In genomic region chr13:35881360-35881759, GRCh38 we compare ENCODE assay signal across 18 cellular contexts.
DNase-seq lines count a peak whose midpoint lies in the region; ATAC-seq and TF ChIP-seq lines count a peak whose summit lies in the region.
"Had no signal": no experiment of that assay in that cellular context is flagged by ENCODE, and none has a peak within 500 bp of the region (broad histone marks: within the 10 kb centered on the region; RNA-seq: fewer than 3 reads in every experiment).

No MANE protein-coding gene starts in this region.

- H3K27ac ChIP-seq in left ventricle myocardium inferior (replicated peaks) = peak overlapping the region; percentile 15
- no peak overlapping the region for H3K27ac ChIP-seq in lung (ENCODE audit: low read depth in 1 of 2, low read length in 1 of 2)
- H3K27ac ChIP-seq in aorta (ENCODE audit: low read depth in 1 of 2, low read length in 2 of 2) = no peak overlapping the region
- peak overlapping the region in 1 of 2 donors; percentile 25 for H3K27ac ChIP-seq in ascending aorta
- H3K27ac ChIP-seq: neutrophil, RWPE1 had no signal

- H3K27ac Mint-ChIP-seq in activated CD4-positive, alpha-beta memory T cell treated with anti-CD3 and anti-CD28 coated beads for 36 hours = no peak overlapping the region
- H3K27ac Mint-ChIP-seq: activated naive CD8-positive, alpha-beta T cell; dendritic cell treated with granulocyte-macrophage colony-stimulating factor and Interleukin-4, amounts not matched to agents 40 ng/mL and 50 ng/mL, for 4 days had no signal

- POLR2A ChIA-PET in activated CD4-positive, alpha-beta memory T cell treated with anti-CD3 and anti-CD28 coated beads for 36 hours (lab: Charles Lee) = no interaction called here

- no peaks in the 10 kb centered on the region for H3K36me3 ChIP-seq in left ventricle myocardium inferior
- no peaks in the 10 kb centered on the region for H3K36me3 ChIP-seq in lung (ENCODE audit: control insufficient read depth in 2 of 2, insufficient read depth in 2 of 2, low read length in 2 of 2)
- no peaks in the 10 kb centered on the region for H3K36me3 ChIP-seq in aorta (ENCODE audit: control insufficient read depth in 1 of 2, insufficient read depth in 2 of 2, low read length in 1 of 2)
- H3K36me3 ChIP-seq in ascending aorta = no peaks in the 10 kb centered on the region
- H3K36me3 ChIP-seq: neutrophil had no signal

- DNase-seq in left ventricle myocardium inferior = no peak
- no peak for DNase-seq in Right ventricle myocardium superior
- DNase-seq in cardiac fibroblast (ENCODE audit: low read depth in 2 of 2) = peak; percentile 25 to 38
- peak; percentile 23 for DNase-seq in lung (ENCODE audit: low spot score)
- no peak for DNase-seq in aorta
- no peak for DNase-seq in activated CD4-positive, alpha-beta memory T cell treated with anti-CD3 and anti-CD28 coated beads for 36 hours
- no peak for DNase-seq in ascending aorta (ENCODE audit: low spot score in 2 of 2)
- DNase-seq: activated CD4-positive, CD25-positive, alpha-beta regulatory T cell treated with anti-CD3 and anti-CD28 coated beads, Interleukin-2, amount 50 U/mL, for 72 hours; activated CD8-positive, alpha-beta memory T cell treated with anti-CD3 and anti-CD28 coated beads, Interleukin-2, amount 50 U/mL, for 48 hours; Calu3; MM.1S; NCI-H524 treated with DMSO at 0.1 percent for 48 hours; stimulated activated naive CD8-positive, alpha-beta T cell treated with anti-CD3 and anti-CD28 coated beads, Interleukin-15, Interleukin-2, amounts not matched to agents 100 U/mL and 50 U/mL, for 24 hours had no signal

- no peaks in the 10 kb centered on the region for H3K4me1 Mint-ChIP-seq in activated CD4-positive, alpha-beta memory T cell treated with anti-CD3 and anti-CD28 coated beads for 36 hours (ENCODE audit: low read depth)

- intact Hi-C loops in left ventricle myocardium inferior (cut with micrococcal nuclease) (no loop called here), Right ventricle myocardium superior (cut with DNase I) (no loop called here), aorta (cut with DNase I) (loop anchor here in 1 of 2 donors (10.0 kb wide), 1 partner anchor 173 kb away; no protein-coding TSS in a partner anchor), ascending aorta (cut with DNase I) (no loop called here)
- intact Hi-C loops in activated CD4-positive, alpha-beta memory T cell treated with anti-CD3 and anti-CD28 coated beads for 36 hours (cut with micrococcal nuclease) = no loop called here

- no peaks in the 10 kb centered on the region for H3K27me3 ChIP-seq in left ventricle myocardium inferior (ENCODE audit: low read depth)
- no peaks in the 10 kb centered on the region for H3K27me3 ChIP-seq in lung (ENCODE audit: control insufficient read depth, insufficient read depth)
- no peaks in the 10 kb centered on the region for H3K27me3 ChIP-seq in aorta (ENCODE audit: control insufficient read depth in 1 of 2, insufficient read depth in 2 of 2, low read length in 1 of 2)
- no peaks in the 10 kb centered on the region for H3K27me3 ChIP-seq in ascending aorta
- H3K27me3 ChIP-seq: neutrophil had no signal

- H3K4me3 ChIP-seq in left ventricle myocardium inferior (no peak overlapping the region), cardiac fibroblast (replicated peaks in 1 of 2; ENCODE audit: low read depth in 2 of 2, low read length in 2 of 2) (no peak overlapping the region), lung (no peak overlapping the region), aorta (ENCODE audit: low read length in 2 of 2) (no peak overlapping the region), ascending aorta (no peak overlapping the region)

- H3K27me3 Mint-ChIP-seq in activated CD4-positive, alpha-beta memory T cell treated with anti-CD3 and anti-CD28 coated beads for 36 hours = no peaks in the 10 kb centered on the region
- H3K27me3 Mint-ChIP-seq: activated naive CD8-positive, alpha-beta T cell; dendritic cell treated with granulocyte-macrophage colony-stimulating factor and Interleukin-4, amounts not matched to agents 40 ng/mL and 50 ng/mL, for 4 days had no signal

- H3K9me3 ChIP-seq in left ventricle myocardium inferior (replicated peaks) = no peaks in the 10 kb centered on the region
- H3K9me3 ChIP-seq in lung (ENCODE audit: control insufficient read depth in 2 of 2, insufficient read depth in 1 of 2, low read length in 1 of 2) = no peaks in the 10 kb centered on the region
- H3K9me3 ChIP-seq in aorta (ENCODE audit: control insufficient read depth, low read length) = no peaks in the 10 kb centered on the region
- H3K9me3 ChIP-seq in ascending aorta = no peaks in the 10 kb centered on the region
- H3K9me3 ChIP-seq: neutrophil had no signal

- H3K4me3 Mint-ChIP-seq in activated CD4-positive, alpha-beta memory T cell treated with anti-CD3 and anti-CD28 coated beads for 36 hours = no peak overlapping the region
- H3K4me3 Mint-ChIP-seq: activated naive CD8-positive, alpha-beta T cell; dendritic cell treated with granulocyte-macrophage colony-stimulating factor and Interleukin-4, amounts not matched to agents 40 ng/mL and 50 ng/mL, for 4 days had no signal

- TF ChIP-seq CTCF in left ventricle myocardium inferior (IDR thresholded peaks at IDR 0.05; ENCODE audit: borderline replicate concordance) (no peak), cardiac fibroblast (IDR thresholded peaks at IDR 0.05; ENCODE audit: low read depth, low read length) (no peak), lung (IDR thresholded peaks at IDR 0.05; ENCODE audit: control extremely low read depth, extremely low read depth) (no peak), ascending aorta (IDR thresholded peaks at IDR 0.05) (no peak)

- CTCF ChIA-PET in activated CD4-positive, alpha-beta memory T cell treated with anti-CD3 and anti-CD28 coated beads for 36 hours (lab: Charles Lee) = no interaction called here

- H3K4me1 ChIP-seq in left ventricle myocardium inferior (peaks cover 27% of the 10 kb centered on the region), lung (ENCODE audit: control insufficient read depth in 2 of 2, insufficient read depth in 2 of 2, low read length in 2 of 2) (no peaks in the 10 kb centered on the region), aorta (ENCODE audit: control insufficient read depth in 1 of 2, insufficient read depth in 2 of 2, low read length in 2 of 2) (peaks cover 0 to 2% of the 10 kb centered on the region in 2 donors), ascending aorta (no peaks in the 10 kb centered on the region)

- H3K9me3 Mint-ChIP-seq in activated CD4-positive, alpha-beta memory T cell treated with anti-CD3 and anti-CD28 coated beads for 36 hours = no peaks in the 10 kb centered on the region

- ATAC-seq in Right ventricle myocardium superior (ENCODE audit: poor library complexity) (no peak), lung (ENCODE audit: insufficient read depth, low FRiP score) (no peak), aorta (ENCODE audit: low FRiP score) (peak; percentile 39), HG03342 (IDR thresholded peaks at IDR 0.05; ENCODE audit: unreplicated experiment) (no peak)
- ATAC-seq: stimulated activated naive CD8-positive, alpha-beta T cell treated with anti-CD3 and anti-CD28 coated beads, Interleukin-15, Interleukin-2, amounts not matched to agents 100 U/mL and 50 U/mL, for 24 hours had no signal

- H3K36me3 Mint-ChIP-seq in activated CD4-positive, alpha-beta memory T cell treated with anti-CD3 and anti-CD28 coated beads for 36 hours = no peaks in the 10 kb centered on the region
- H3K36me3 Mint-ChIP-seq: activated naive CD8-positive, alpha-beta T cell had no signal

- whole genome bisulfite sequencing in lung, 2 donors = 61 to 86% methylated on average over 1 of the region's 1 CpG
- WGBS in aorta, 2 donors = 5 to 14% methylated on average over 1 of the region's 1 CpG

Comparison
In these comparisons a context has a peak if more than half of its experiments do, and no peak if none do; other contexts are left out.
1. DNase-seq: peak in cardiac fibroblast (2 of 2) and lung (single experiment); none in left ventricle myocardium inferior (single experiment), Right ventricle myocardium superior (single experiment), aorta (0 of 2), activated CD4-positive, alpha-beta memory T cell treated with anti-CD3 and anti-CD28 coated beads for 36 hours (single experiment) and ascending aorta (0 of 2).